10 cellular contexts compared by ENCODE assay signal in the genomic region with DNA sequence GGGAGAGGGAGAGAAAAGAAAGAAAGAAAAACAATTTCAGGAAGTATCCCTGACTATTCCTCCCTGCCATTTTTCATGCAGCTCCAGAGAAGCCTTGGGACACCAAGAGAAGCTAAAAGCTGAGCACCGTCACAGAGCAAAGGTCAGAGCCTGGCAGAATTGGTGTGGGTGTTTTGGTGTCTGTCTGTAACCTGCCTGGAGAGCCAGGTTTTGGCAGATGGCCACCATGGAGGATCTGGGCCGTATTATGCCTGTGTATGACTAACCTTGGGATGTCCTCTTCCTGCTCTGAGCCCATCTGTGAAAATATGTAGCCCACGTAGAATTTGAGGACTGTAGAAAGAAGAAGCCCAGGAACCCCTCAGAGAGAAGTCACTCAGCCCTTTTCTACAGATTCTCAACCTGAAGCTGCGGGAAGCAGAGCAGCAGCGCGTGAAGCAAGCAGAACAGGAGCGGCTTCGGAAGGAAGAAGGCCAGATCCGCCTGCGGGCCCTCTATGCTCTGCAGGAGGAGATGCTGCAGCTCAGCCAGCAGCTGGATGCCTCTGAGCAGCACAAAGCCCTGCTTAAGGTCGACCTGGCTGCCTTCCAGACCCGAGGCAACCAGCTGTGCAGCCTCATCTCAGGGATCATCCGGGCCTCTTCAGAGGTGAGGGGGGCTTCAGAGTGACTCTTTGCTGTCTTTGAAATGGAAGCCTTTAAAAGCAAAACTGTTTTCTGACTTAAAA. TPM values are rescaled to one million over a fixed set of nuclear protein-coding genes. Genes with fewer than 3 reads are reported as not detected.
DNase-seq lines count a peak whose midpoint lies in the region; ATAC-seq and TF ChIP-seq lines count a peak whose summit lies in the region.
"Had no signal": no experiment of that assay in that cellular context is flagged by ENCODE, and none has a peak within 500 bp of the region (broad histone marks: within the 10 kb centered on the region; RNA-seq: fewer than 3 reads in every experiment).

No MANE protein-coding gene starts in this region.

- H3K9me3 ChIP-seq in SK-N-SH = no peaks in the 10 kb centered on the region

- TF ChIP-seq EP300 in SK-N-SH (IDR thresholded peaks at IDR 0.05; ENCODE audit: borderline replicate concordance in 1 of 2, low read depth in 1 of 2, low read length in 1 of 2) = no peak; a peak in 1 of 4 replicates

- peak; percentile 54 for ATAC-seq in left ventricle myocardium superior
- ATAC-seq in GM21723 (IDR thresholded peaks at IDR 0.05; ENCODE audit: unreplicated experiment) = no peak

- 43% methylated on average over 12 of the region's 13 CpGs for WGBS in SK-N-SH (ENCODE audit: low lambda C conversion rate)

- DNase-seq in NCI-H2081 (lab: John Stamatoyannopoulos, UW) (peak; percentile 17 to 24), NCI-H2081 treated with DMSO at 0.1 percent for 48 hours (lab: John Stamatoyannopoulos, UW) (no peak), SK-N-SH (peak; percentile 87), left ventricle myocardium superior (peak; percentile 70), superior temporal gyrus (ENCODE audit: extremely low spot score) (peak; percentile 35), occipital lobe (lab: John Stamatoyannopoulos, UW) (no peak)
- DNase-seq in NK-92 treated with Interleukin-12 subunit alpha and Interleukin-12 subunit beta, amount 100 ng/mL, for 24 hours (lab: John Stamatoyannopoulos, UW) = no peak
- DNase-seq: 8988T, T-helper 2 cell had no signal

- H4K20me1 ChIP-seq in SK-N-SH (ENCODE audit: insufficient read depth) = no peaks in the 10 kb centered on the region

- peak overlapping the region; percentile 9; the same call in 1 of the 2 replicates for H3K4me2 ChIP-seq in SK-N-SH

- peak overlapping the region; percentile 51 to 87 for H3K27ac ChIP-seq in SK-N-SH (ENCODE audit: low read depth in 2 of 2, low read length in 1 of 2)

- POLR2A ChIA-PET in SK-N-SH (lab: Yijun Ruan, JAX) = interaction anchor here (0.6 to 1.5 kb wide), 4 partner anchors 15 to 1389 kb away, joined by 3 to 4 read pairs (median 3); no protein-coding TSS in a partner anchor

- H3K36me3 ChIP-seq in SK-N-SH (replicated peaks in 1 of 2; ENCODE audit: control insufficient read depth in 1 of 2, insufficient read depth in 2 of 2, low read length in 1 of 2) = peaks cover 20 to 26% of the 10 kb centered on the region in 2 experiments

- no peaks in the 10 kb centered on the region for H3K79me2 ChIP-seq in SK-N-SH (ENCODE audit: insufficient read depth)

- intact Hi-C loops in left ventricle myocardium superior (cut with micrococcal nuclease) = no loop called here

- TF ChIP-seq CTCF in SK-N-SH (IDR thresholded peaks at IDR 0.05) = no peak

- no peaks in the 10 kb centered on the region for H3K27me3 ChIP-seq in SK-N-SH (ENCODE audit: insufficient read depth)

- TF ChIP-seq RAD21 in SK-N-SH (IDR thresholded peaks at IDR 0.05; ENCODE audit: low read length) = peak; percentile 9; the same call in 1 of the 2 replicates

- no peak overlapping the region for H3K4me3 ChIP-seq in SK-N-SH (ENCODE audit: low read depth in 2 of 2, low read length in 1 of 2)

- CTCF ChIA-PET in SK-N-SH (lab: Yijun Ruan, JAX) = interaction anchor here (0.9 to 1.5 kb wide), 2 partner anchors 28 to 85 kb away, joined by 3 to 4 read pairs; no protein-coding TSS in a partner anchor

- no peaks in the 10 kb centered on the region for H3K9me2 ChIP-seq in SK-N-SH

- no peaks in the 10 kb centered on the region for H3F3A ChIP-seq in SK-N-SH (replicated peaks; ENCODE audit: insufficient read depth)

- peak overlapping the region; percentile 1; the same call in 1 of the 2 replicates for H2AFZ ChIP-seq in SK-N-SH (ENCODE audit: low read depth)

- no peak overlapping the region for H3K9ac ChIP-seq in SK-N-SH

- H3K4me1 ChIP-seq in SK-N-SH (ENCODE audit: control insufficient read depth in 1 of 2, insufficient read depth in 2 of 2, low read depth in 1 of 2, low read length in 1 of 2) = peaks cover 8 to 9% of the 10 kb centered on the region in 2 experiments; a peak in 3 of 4 replicates

TF ChIP-seq in SK-N-SH, 30 proteins besides CTCF, POLR2A, EP300 and RAD21:
- peak; percentile 23; the same call in 1 of the 2 replicates for TF ChIP-seq NFIC (IDR thresholded peaks at IDR 0.05; ENCODE audit: borderline replicate concordance)
- TF ChIP-seq USF2 (IDR thresholded peaks at IDR 0.05; ENCODE audit: borderline replicate concordance, low read depth, low read length) = no peak
- TF ChIP-seq TEAD4 (IDR thresholded peaks at IDR 0.05; ENCODE audit: borderline replicate concordance, insufficient read depth) = no peak

RNA-seq across cellular contexts. Expression of gene GLE1, which starts 18.8 kb away (rescaled TPM):
- 13.8 and 15.9 TPM in 2 replicates for polyA plus RNA-seq in SK-N-SH (2012; rRNA removed)
- 13.5 and 14.1 TPM in 2 replicates for polyA plus RNA-seq in SK-N-SH (2012; cell fraction: cytosol; rRNA removed)
- polyA plus RNA-seq in SK-N-SH (2012; cell fraction: nucleus; rRNA removed) = 17.5 and 22.3 TPM in 2 replicates
- 20.6 TPM for total RNA-seq in left ventricle myocardium superior
- total RNA-seq in occipital lobe = 18.9 TPM

RNA-seq across cellular contexts. Expression of gene SPTAN1, which starts 29.0 kb away (rescaled TPM):
- 142 and 177 TPM in 2 replicates for polyA plus RNA-seq in SK-N-SH (2012; rRNA removed)
- 58.5 and 73.3 TPM in 2 replicates for polyA plus RNA-seq in SK-N-SH (2012; cell fraction: cytosol; rRNA removed)
- polyA plus RNA-seq in SK-N-SH (2012; cell fraction: nucleus; rRNA removed) = 515 and 797 TPM in 2 replicates
- total RNA-seq in left ventricle myocardium superior (244 TPM), occipital lobe (914 TPM)

Comparison
In these comparisons a context has a peak if more than half of its experiments do, and no peak if none do; other contexts are left out.
1. DNase-seq: peak in NCI-H2081 (2 of 2), SK-N-SH (single experiment), left ventricle myocardium superior (single experiment) and superior temporal gyrus (single experiment); none in NCI-H2081 treated with DMSO at 0.1 percent for 48 hours (single experiment), occipital lobe (single experiment) and NK-92 treated with Interleukin-12 subunit alpha and Interleukin-12 subunit beta, amount 100 ng/mL, for 24 hours (single experiment).